10 cellular contexts compared by ENCODE assay signal in genomic region chr12:52126050-52126604, GRCh38. TPM values are rescaled to one million over a fixed set of nuclear protein-coding genes. Genes with fewer than 3 reads are reported as not detected.
DNase-seq lines count a peak whose midpoint lies in the region; TF ChIP-seq lines count a peak whose summit lies in the region.
"Had no signal": no experiment of that assay in that cellular context is flagged by ENCODE, and none has a peak within 500 bp of the region (broad histone marks: within the 10 kb centered on the region; RNA-seq: fewer than 3 reads in every experiment).

No MANE protein-coding gene starts in this region.

- TF ChIP-seq CTCF in GM10248 (IDR thresholded peaks at IDR 0.05; ENCODE audit: control extremely low read depth, extremely low read depth, low read depth, missing control alignments), result no peak
- no peak for TF ChIP-seq CTCF in tibial nerve (IDR thresholded peaks at IDR 0.05)

- no CpG with 5 or more reads among the region's 2 CpGs for WGBS in iPS DF 6.9 (ENCODE audit: insufficient coverage, insufficient read length)
- 80 to 83% methylated on average over 1 to 2 of the region's 2 CpGs for WGBS in tibial nerve, 2 donors

- H4K20me1 ChIP-seq in Karpas-422 (ENCODE audit: insufficient read depth, low read depth, low read length), result no peaks in the 10 kb centered on the region

- CTCF ChIA-PET in GM10248 (lab: Yijun Ruan, JAX), result interaction anchor here (1.0 to 6.0 kb wide), 6 partner anchors 10 to 202 kb away, joined by 3 to 186 read pairs (median 4); no protein-coding TSS in a partner anchor

- TF ChIP-seq EP300 in tibial nerve (IDR thresholded peaks at IDR 0.05), result no peak

- H3K4me3 ChIP-seq in Karpas-422 (ENCODE audit: low read length) (no peak overlapping the region), iPS DF 6.9 (ENCODE audit: low read length) (no peak overlapping the region), skeletal muscle tissue (ENCODE audit: low read length in 3 of 3) (no peak overlapping the region), tibial nerve (no peak overlapping the region)

- no peaks in the 10 kb centered on the region for H3K9me2 ChIP-seq in Karpas-422 (replicated peaks; ENCODE audit: insufficient read depth, low read length)

- no peaks in the 10 kb centered on the region for H3K79me2 ChIP-seq in Karpas-422 (ENCODE audit: low read length)

- H3K27me3 ChIP-seq in Karpas-422 (ENCODE audit: low read length) (no peaks in the 10 kb centered on the region), iPS DF 6.9 (ENCODE audit: control insufficient read depth, insufficient read depth, low read length) (no peaks in the 10 kb centered on the region), skeletal muscle tissue (ENCODE audit: control insufficient read depth in 3 of 3, insufficient read depth in 3 of 3, low read length in 3 of 3) (peaks cover 3 to 7% (median 7%) of the 10 kb centered on the region in 3 donors), tibial nerve (peaks cover 0 to 7% of the 10 kb centered on the region in 2 donors)

- no peaks in the 10 kb centered on the region for H3K9me3 ChIP-seq in Karpas-422 (ENCODE audit: low read length)
- no peaks in the 10 kb centered on the region for H3K9me3 ChIP-seq in iPS DF 6.9 (ENCODE audit: control insufficient read depth, insufficient read depth, low read length)
- H3K9me3 ChIP-seq in skeletal muscle tissue (ENCODE audit: control insufficient read depth in 3 of 3, low read length in 3 of 3), result no peaks in the 10 kb centered on the region
- no peaks in the 10 kb centered on the region for H3K9me3 ChIP-seq in tibial nerve

- H3K4me1 ChIP-seq in Karpas-422 (ENCODE audit: low read length) (peaks cover 32% of the 10 kb centered on the region), iPS DF 6.9 (ENCODE audit: control insufficient read depth, insufficient read depth, low read length) (peaks cover 29% of the 10 kb centered on the region), skeletal muscle tissue (ENCODE audit: control insufficient read depth in 3 of 3, insufficient read depth in 3 of 3, low read length in 3 of 3) (peaks cover 8 to 22% (median 19%) of the 10 kb centered on the region in 3 donors), tibial nerve (no peaks in the 10 kb centered on the region)

- no peak overlapping the region for H2AFZ ChIP-seq in Karpas-422 (ENCODE audit: low read length)

- H3K4me2 ChIP-seq in Karpas-422 (ENCODE audit: low read depth, low read length, poor library complexity, severe bottlenecking), result no peak overlapping the region

- H3K9ac ChIP-seq in Karpas-422 (ENCODE audit: low read length) (no peak overlapping the region), skeletal muscle tissue (ENCODE audit: low read depth in 1 of 3, low read length in 3 of 3) (no peak overlapping the region)

- H3K27ac ChIP-seq in Karpas-422 (ENCODE audit: low read length), result no peak overlapping the region
- H3K27ac ChIP-seq in iPS DF 6.9 (ENCODE audit: low read length), result peak overlapping the region; percentile 75
- H3K27ac ChIP-seq in skeletal muscle tissue (ENCODE audit: low read depth, low read length), result peak overlapping the region; percentile 61
- no peak overlapping the region for H3K27ac ChIP-seq in substantia nigra (ENCODE audit: low read depth, low read length, poor library complexity, severe bottlenecking)
- peak overlapping the region in 1 of 4 donors; percentile 16 for H3K27ac ChIP-seq in tibial nerve

- DNase-seq in GM10248 (ENCODE audit: extremely low spot score) (peak; percentile 7), Karpas-422 (peak; percentile 32), iPS DF 6.9 (ENCODE audit: low read depth, low spot score) (no peak), COR-L47 (lab: John Stamatoyannopoulos, UW) (no peak), activated T-cell treated with anti-CD3 and anti-CD28 coated beads for 4 hours (no peak), substantia nigra (lab: John Stamatoyannopoulos, UW) (no peak), tibial nerve (ENCODE audit: low spot score in 2 of 2) (no peak)
- DNase-seq: NCI-H1694 had no signal

- H3K36me3 ChIP-seq in Karpas-422 (ENCODE audit: insufficient read depth, low read length) (no peaks in the 10 kb centered on the region), iPS DF 6.9 (ENCODE audit: control insufficient read depth, insufficient read depth, low read length) (no peaks in the 10 kb centered on the region), skeletal muscle tissue (ENCODE audit: control insufficient read depth in 3 of 3, insufficient read depth in 3 of 3, low read length in 3 of 3) (no peaks in the 10 kb centered on the region), tibial nerve (no peaks in the 10 kb centered on the region)

- no peak for TF ChIP-seq POLR2A in tibial nerve (IDR thresholded peaks at IDR 0.05)

- POLR2A ChIA-PET in GM10248 (lab: Yijun Ruan, JAX), result no interaction called here

RNA-seq across cellular contexts. Expression of gene SMIM41, which starts 46.6 kb away (rescaled TPM):
- total RNA-seq in Karpas-422 (2014; rRNA removed; shearing (Covaris generic); ENCODE audit: low replicate concordance), result 0.75 TPM in 1 of 2 replicates, not detected in the other
- total RNA-seq in skeletal muscle tissue (not detected), tibial nerve (10 to 100 TPM; 16.5 to 78.7 (median 39.3) TPM)
- total RNA-seq: IMR-90 had no signal

RNA-seq across cellular contexts. Expression of gene ATG101, which starts 56.3 kb away (rescaled TPM):
- total RNA-seq in Karpas-422 (2014; rRNA removed; shearing (Covaris generic); ENCODE audit: low replicate concordance), result 31.9 and 63.0 TPM in 2 replicates
- total RNA-seq in skeletal muscle tissue (34.4 TPM), tibial nerve (10 to 100 TPM; 32.6 to 49.6 (median 37.5) TPM)

Comparison
In these comparisons a context has a peak if more than half of its experiments do, and no peak if none do; other contexts are left out.
1. DNase-seq: peak in GM10248 (single experiment) and Karpas-422 (single experiment); none in iPS DF 6.9 (single experiment), COR-L47 (single experiment), activated T-cell treated with anti-CD3 and anti-CD28 coated beads for 4 hours (single experiment), substantia nigra (0 of 49) and tibial nerve (0 of 2).
2. H3K27ac ChIP-seq: peak in iPS DF 6.9 (single experiment) and skeletal muscle tissue (single experiment); none in Karpas-422 (single experiment) and substantia nigra (single experiment).
3. RNA of gene SMIM41, which starts 46.6 kb away (total RNA-seq): 16.5 to 78.7 TPM in tibial nerve; 0.75 TPM in Karpas-422 and not detected in skeletal muscle tissue (single experiment); every median in the first group is over 10 times any median in the second.